In genomic region chr22:27133951-27134664, GRCh38 we compare ENCODE assay signal across 9 cellular contexts.
DNase-seq lines count a peak whose midpoint lies in the region; ATAC-seq and TF ChIP-seq lines count a peak whose summit lies in the region.
"Had no signal": no experiment of that assay in that cellular context is flagged by ENCODE, and none has a peak within 500 bp of the region (broad histone marks: within the 10 kb centered on the region; RNA-seq: fewer than 3 reads in every experiment).

No MANE protein-coding gene starts in this region.

- H3K4me3 Mint-ChIP-seq in activated CD8-positive, alpha-beta memory T cell treated with anti-CD3 and anti-CD28 coated beads, Interleukin-2, amount 10 ng/mL, durations not matched to agents 7 days and 5 days, result no peak overlapping the region
- no peak overlapping the region for H3K4me3 Mint-ChIP-seq in stimulated activated naive B cell treated with anti-CD40 and anti-IgM and Interleukin-4, amounts not matched to agents 10 μg/mL and 1 μg/mL and 100 μg/mL, for 72 hours
- H3K4me3 Mint-ChIP-seq in WTC11, result no peak overlapping the region

- H3K27ac Mint-ChIP-seq in activated CD8-positive, alpha-beta memory T cell treated with anti-CD3 and anti-CD28 coated beads, Interleukin-2, amount 10 ng/mL, durations not matched to agents 7 days and 5 days, result no peak overlapping the region
- no peak overlapping the region for H3K27ac Mint-ChIP-seq in stimulated activated naive B cell treated with anti-CD40 and anti-IgM and Interleukin-4, amounts not matched to agents 10 μg/mL and 1 μg/mL and 100 μg/mL, for 72 hours
- no peak overlapping the region for H3K27ac Mint-ChIP-seq in WTC11

- TF ChIP-seq POLR2A in testis (IDR thresholded peaks at IDR 0.05), result no peak

- no peaks in the 10 kb centered on the region for H3K36me3 ChIP-seq in testis (ENCODE audit: low read depth, missing control alignments)
- H3K36me3 ChIP-seq: Peyer's patch had no signal

- CTCF ChIA-PET in activated CD8-positive, alpha-beta memory T cell treated with anti-CD3 and anti-CD28 coated beads, Interleukin-2, amount 10 ng/mL, durations not matched to agents 7 days and 5 days (lab: Charles Lee), result no interaction called here
- CTCF ChIA-PET in WTC11 (lab: Charles Lee), result interaction anchor here (0.5 to 1.8 kb wide), 4 partner anchors 11 to 371 kb away, joined by 3 to 5 read pairs (median 3); no protein-coding TSS in a partner anchor

- H3K36me3 Mint-ChIP-seq in activated CD8-positive, alpha-beta memory T cell treated with anti-CD3 and anti-CD28 coated beads, Interleukin-2, amount 10 ng/mL, durations not matched to agents 7 days and 5 days, result no peaks in the 10 kb centered on the region
- H3K36me3 Mint-ChIP-seq in stimulated activated naive B cell treated with anti-CD40 and anti-IgM and Interleukin-4, amounts not matched to agents 10 μg/mL and 1 μg/mL and 100 μg/mL, for 72 hours, result no peaks in the 10 kb centered on the region
- no peaks in the 10 kb centered on the region for H3K36me3 Mint-ChIP-seq in WTC11

- no peaks in the 10 kb centered on the region for H3K4me1 Mint-ChIP-seq in activated CD8-positive, alpha-beta memory T cell treated with anti-CD3 and anti-CD28 coated beads, Interleukin-2, amount 10 ng/mL, durations not matched to agents 7 days and 5 days
- peaks cover 4 to 11% of the 10 kb centered on the region in 2 donors for H3K4me1 Mint-ChIP-seq in stimulated activated naive B cell treated with anti-CD40 and anti-IgM and Interleukin-4, amounts not matched to agents 10 μg/mL and 1 μg/mL and 100 μg/mL, for 72 hours
- H3K4me1 Mint-ChIP-seq in WTC11, result 0 out of 2 replicates have a peak, but pooled peaks cover 6% of the 10 kb centered on the region

- no peaks in the 10 kb centered on the region for H3K9me3 Mint-ChIP-seq in activated CD8-positive, alpha-beta memory T cell treated with anti-CD3 and anti-CD28 coated beads, Interleukin-2, amount 10 ng/mL, durations not matched to agents 7 days and 5 days (ENCODE audit: low read depth)
- H3K9me3 Mint-ChIP-seq in stimulated activated naive B cell treated with anti-CD40 and anti-IgM and Interleukin-4, amounts not matched to agents 10 μg/mL and 1 μg/mL and 100 μg/mL, for 72 hours, result peaks cover 3 to 7% of the 10 kb centered on the region in 2 donors
- H3K9me3 Mint-ChIP-seq in WTC11, result peaks cover 8% of the 10 kb centered on the region

- peak; percentile 43 for DNase-seq in activated CD8-positive, alpha-beta memory T cell treated with anti-CD3 and anti-CD28 coated beads, Interleukin-2, amount 10 ng/mL, durations not matched to agents 7 days and 5 days
- DNase-seq in activated CD8-positive, alpha-beta memory T cell treated with anti-CD3 and anti-CD28 coated beads, Interleukin-2, amount 50 U/mL, for 4 hours, result no peak
- DNase-seq in SKM-1 (lab: John Stamatoyannopoulos, UW; ENCODE audit: unreplicated experiment) (peak; percentile 76), fibroblast of villous mesenchyme (ENCODE audit: low read depth) (peak; percentile 91), foreskin melanocyte (no peak), testis (no peak), WTC11 (ENCODE audit: low spot score) (no peak)
- DNase-seq in stimulated activated naive B cell treated with anti-CD40 and anti-IgM and Interleukin-4, amounts not matched to agents 10 μg/mL and 1 μg/mL and 100 μg/mL, for 72 hours, result peak; percentile 9

- no peaks in the 10 kb centered on the region for H3K27me3 ChIP-seq in testis
- H3K27me3 ChIP-seq: Peyer's patch had no signal

- TF ChIP-seq CTCF in fibroblast of villous mesenchyme (IDR thresholded peaks at IDR 0.05; ENCODE audit: insufficient read depth, low read depth, low read length), result no peak
- TF ChIP-seq CTCF in testis (IDR thresholded peaks at IDR 0.05), result no peak
- TF ChIP-seq CTCF in WTC11 (IDR thresholded peaks at IDR 0.05), result no peak

- no peaks in the 10 kb centered on the region for H3K9me3 ChIP-seq in testis
- H3K9me3 ChIP-seq: Peyer's patch had no signal

- intact Hi-C loops in testis (cut with DNase I; ENCODE audit: low total_unique reads), result no loop called here

- POLR2A ChIA-PET in WTC11 (lab: Charles Lee), result no interaction called here

- H3K27me3 Mint-ChIP-seq in activated CD8-positive, alpha-beta memory T cell treated with anti-CD3 and anti-CD28 coated beads, Interleukin-2, amount 10 ng/mL, durations not matched to agents 7 days and 5 days, result peaks cover 13% of the 10 kb centered on the region
- H3K27me3 Mint-ChIP-seq in stimulated activated naive B cell treated with anti-CD40 and anti-IgM and Interleukin-4, amounts not matched to agents 10 μg/mL and 1 μg/mL and 100 μg/mL, for 72 hours, result peaks cover 18% of the 10 kb centered on the region in 2 donors
- no peaks in the 10 kb centered on the region for H3K27me3 Mint-ChIP-seq in WTC11 (ENCODE audit: low read depth)

- no peak overlapping the region for H3K27ac ChIP-seq in testis
- H3K27ac ChIP-seq: Peyer's patch had no signal

- no peak overlapping the region for H3K4me3 ChIP-seq in fibroblast of villous mesenchyme (ENCODE audit: low read depth, low read length)
- no peak overlapping the region for H3K4me3 ChIP-seq in testis
- H3K4me3 ChIP-seq: Peyer's patch had no signal

- whole genome bisulfite sequencing in testis, 2 donors, result 55 to 62% methylated on average over 11 to 12 of the region's 12 CpGs

- ATAC-seq in activated CD8-positive, alpha-beta memory T cell treated with anti-CD3 and anti-CD28 coated beads, Interleukin-2, amount 10 ng/mL, durations not matched to agents 7 days and 5 days, result peak; percentile 45
- peak; percentile 92 to 99 for ATAC-seq in stimulated activated naive B cell treated with anti-CD40 and anti-IgM and Interleukin-4, amounts not matched to agents 10 μg/mL and 1 μg/mL and 100 μg/mL, for 72 hours (replicated peaks)
- no peak; the same call in 1 of the 2 replicates for ATAC-seq in WTC11

- peaks cover 8% of the 10 kb centered on the region for H3K4me1 ChIP-seq in testis
- H3K4me1 ChIP-seq: Peyer's patch had no signal

TF ChIP-seq in WTC11, 78 proteins besides CTCF, POLR2A, EP300 and RAD21:
- no peak for TF ChIP-seq MXD4 (CRISPR knock-in tag; IDR thresholded peaks at IDR 0.05; ENCODE audit: borderline replicate concordance)

Comparison
In these comparisons a context has a peak if more than half of its experiments do, and no peak if none do; other contexts are left out.
1. DNase-seq: peak in activated CD8-positive, alpha-beta memory T cell treated with anti-CD3 and anti-CD28 coated beads, Interleukin-2, amount 10 ng/mL, durations not matched to agents 7 days and 5 days (single experiment), SKM-1 (single experiment), fibroblast of villous mesenchyme (single experiment) and stimulated activated naive B cell treated with anti-CD40 and anti-IgM and Interleukin-4, amounts not matched to agents 10 μg/mL and 1 μg/mL and 100 μg/mL, for 72 hours (single experiment); none in activated CD8-positive, alpha-beta memory T cell treated with anti-CD3 and anti-CD28 coated beads, Interleukin-2, amount 50 U/mL, for 4 hours (single experiment), foreskin melanocyte (single experiment), testis (single experiment) and WTC11 (single experiment).